14 cellular contexts compared by ENCODE assay signal in the genomic region with DNA sequence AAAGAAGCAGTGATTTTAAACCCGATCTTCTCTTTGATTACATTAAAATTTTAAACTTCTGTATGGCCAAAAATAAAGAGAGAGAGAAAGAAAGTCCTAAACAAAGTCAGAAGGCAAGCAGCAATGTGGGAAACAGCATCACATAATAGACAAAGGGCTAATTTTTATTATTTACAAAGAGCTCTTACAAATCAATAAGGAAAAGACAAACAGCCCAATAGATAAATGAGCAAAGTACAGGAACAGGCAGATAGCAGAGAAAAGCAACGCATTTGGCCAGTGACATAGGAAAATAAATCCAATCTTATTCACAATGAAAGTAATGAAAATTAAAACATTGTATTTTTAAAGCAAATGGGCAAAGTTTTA.
DNase-seq lines count a peak whose midpoint lies in the region; ATAC-seq and TF ChIP-seq lines count a peak whose summit lies in the region.
"Had no signal": no experiment of that assay in that cellular context is flagged by ENCODE, and none has a peak within 500 bp of the region (broad histone marks: within the 10 kb centered on the region; RNA-seq: fewer than 3 reads in every experiment).

No MANE protein-coding gene starts in this region.

- H3K36me3 ChIP-seq in hepatocyte (replicated peaks; ENCODE audit: insufficient read depth, low read depth) (no peaks in the 10 kb centered on the region), liver (ENCODE audit: control insufficient read depth in 4 of 4, insufficient read depth in 3 of 4, low read depth in 1 of 4, low read length in 3 of 4) (no peaks in the 10 kb centered on the region)

- H3K27me3 ChIP-seq in hepatocyte (no peaks in the 10 kb centered on the region), liver (ENCODE audit: control insufficient read depth in 4 of 4, insufficient read depth in 4 of 4, low read length in 3 of 4) (no peaks in the 10 kb centered on the region)

- TF ChIP-seq RAD21 in liver (IDR thresholded peaks at IDR 0.05) = peak; percentile 24 to 53

- no peaks in the 10 kb centered on the region for H3K79me2 ChIP-seq in hepatocyte

- no peaks in the 10 kb centered on the region for H3K4me1 ChIP-seq in hepatocyte (ENCODE audit: insufficient read depth)
- peaks cover 7 to 50% (median 41%) of the 10 kb centered on the region in 4 donors for H3K4me1 ChIP-seq in liver (ENCODE audit: control insufficient read depth in 4 of 4, insufficient read depth in 4 of 4, low read length in 3 of 4)

- H2AFZ ChIP-seq in hepatocyte = no peak overlapping the region

- H3K9me3 ChIP-seq in hepatocyte (ENCODE audit: low read depth) (no peaks in the 10 kb centered on the region), liver (ENCODE audit: control insufficient read depth in 4 of 4, low read length in 3 of 4) (no peaks in the 10 kb centered on the region)

- H3K4me3 ChIP-seq in hepatocyte (no peak overlapping the region), liver (ENCODE audit: low read depth in 1 of 3, low read length in 3 of 3) (peak overlapping the region in 1 of 3 donors; percentile 6)
- H3K4me3 ChIP-seq: GM12878, GM23338 had no signal

- peak overlapping the region in 1 of 2 donors; percentile 50 for H3K9ac ChIP-seq in liver (ENCODE audit: low read depth in 1 of 2, low read length in 2 of 2)

- TF ChIP-seq CTCF in hepatocyte (IDR thresholded peaks at IDR 0.05; ENCODE audit: poor library complexity) (no peak), liver (IDR thresholded peaks at IDR 0.05; ENCODE audit: low read depth, low read length, missing input control) (no peak)

- peak overlapping the region; percentile 39 for H3K4me2 ChIP-seq in hepatocyte
- H3K4me2 ChIP-seq: GM23338 had no signal

- H3K27ac ChIP-seq in caudate nucleus (ENCODE audit: low read depth, low read length) = peak overlapping the region; percentile 94
- H3K27ac ChIP-seq in hepatocyte = peak overlapping the region; percentile 29
- peak overlapping the region; percentile 67 to 78 for H3K27ac ChIP-seq in liver (ENCODE audit: low read depth in 1 of 2, low read length in 2 of 2)
- H3K27ac ChIP-seq in substantia nigra (ENCODE audit: low read depth, low read length, poor library complexity, severe bottlenecking) = peak overlapping the region; percentile 86

- 52% methylated on average over 2 of the region's 2 CpGs for WGBS in hepatocyte (ENCODE audit: low lambda C conversion rate, missing lambda C conversion rate)
- 18% methylated on average over 2 of the region's 2 CpGs for WGBS in liver

- no peaks in the 10 kb centered on the region for H4K20me1 ChIP-seq in hepatocyte (ENCODE audit: insufficient read depth, poor library complexity, severe bottlenecking)

- DNase-seq in caudate nucleus (lab: John Stamatoyannopoulos, UW) (peak in 1 of 61 donors; percentile 9), hepatocyte (ENCODE audit: low spot score) (no peak), substantia nigra (lab: John Stamatoyannopoulos, UW) (no peak), NCI-H526 (lab: John Stamatoyannopoulos, UW) (no peak), HuH-7.5 (ENCODE audit: low spot score) (no peak)
- no peak for DNase-seq in stimulated activated naive CD4-positive, alpha-beta T cell treated with Interleukin-2 at 50 U/mL for 16 hours (lab: John Stamatoyannopoulos, UW)
- DNase-seq: ACHN; CD4-positive, alpha-beta T cell; DMS79; H7 had no signal

- no peaks in the 10 kb centered on the region for H3K9me2 ChIP-seq in hepatocyte (replicated peaks; ENCODE audit: insufficient read depth)

- no peak for ATAC-seq in HG02973 (IDR thresholded peaks at IDR 0.05; ENCODE audit: unreplicated experiment)
- ATAC-seq: GM12878, GM23338 had no signal

TF ChIP-seq in liver, 16 proteins besides CTCF, POLR2A, EP300 and RAD21:
- TF ChIP-seq HNF4A (conservative IDR thresholded peaks at IDR 0.05) = peak; percentile 84
- TF ChIP-seq, protein P1, sequence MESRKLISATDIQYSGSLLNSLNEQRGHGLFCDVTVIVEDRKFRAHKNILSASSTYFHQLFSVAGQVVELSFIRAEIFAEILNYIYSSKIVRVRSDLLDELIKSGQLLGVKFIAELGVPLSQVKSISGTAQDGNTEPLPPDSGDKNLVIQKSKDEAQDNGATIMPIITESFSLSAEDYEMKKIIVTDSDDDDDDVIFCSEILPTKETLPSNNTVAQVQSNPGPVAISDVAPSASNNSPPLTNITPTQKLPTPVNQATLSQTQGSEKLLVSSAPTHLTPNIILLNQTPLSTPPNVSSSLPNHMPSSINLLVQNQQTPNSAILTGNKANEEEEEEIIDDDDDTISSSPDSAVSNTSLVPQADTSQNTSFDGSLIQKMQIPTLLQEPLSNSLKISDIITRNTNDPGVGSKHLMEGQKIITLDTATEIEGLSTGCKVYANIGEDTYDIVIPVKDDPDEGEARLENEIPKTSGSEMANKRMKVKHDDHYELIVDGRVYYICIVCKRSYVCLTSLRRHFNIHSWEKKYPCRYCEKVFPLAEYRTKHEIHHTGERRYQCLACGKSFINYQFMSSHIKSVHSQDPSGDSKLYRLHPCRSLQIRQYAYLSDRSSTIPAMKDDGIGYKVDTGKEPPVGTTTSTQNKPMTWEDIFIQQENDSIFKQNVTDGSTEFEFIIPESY (IDR thresholded peaks at IDR 0.05) = no peak
- no peak for TF ChIP-seq GABPA (IDR thresholded peaks at IDR 0.05 in 1 of 2, conservative IDR thresholded peaks at IDR 0.05 in 1 of 2)
- TF ChIP-seq EGR1 (IDR thresholded peaks at IDR 0.05; ENCODE audit: low read depth in 2 of 2) = no peak
- TF ChIP-seq RXRA (IDR thresholded peaks at IDR 0.05) = peak; percentile 41 to 56
- TF ChIP-seq NR2F2 (IDR thresholded peaks at IDR 0.05) = no peak
- TF ChIP-seq, protein P2, sequence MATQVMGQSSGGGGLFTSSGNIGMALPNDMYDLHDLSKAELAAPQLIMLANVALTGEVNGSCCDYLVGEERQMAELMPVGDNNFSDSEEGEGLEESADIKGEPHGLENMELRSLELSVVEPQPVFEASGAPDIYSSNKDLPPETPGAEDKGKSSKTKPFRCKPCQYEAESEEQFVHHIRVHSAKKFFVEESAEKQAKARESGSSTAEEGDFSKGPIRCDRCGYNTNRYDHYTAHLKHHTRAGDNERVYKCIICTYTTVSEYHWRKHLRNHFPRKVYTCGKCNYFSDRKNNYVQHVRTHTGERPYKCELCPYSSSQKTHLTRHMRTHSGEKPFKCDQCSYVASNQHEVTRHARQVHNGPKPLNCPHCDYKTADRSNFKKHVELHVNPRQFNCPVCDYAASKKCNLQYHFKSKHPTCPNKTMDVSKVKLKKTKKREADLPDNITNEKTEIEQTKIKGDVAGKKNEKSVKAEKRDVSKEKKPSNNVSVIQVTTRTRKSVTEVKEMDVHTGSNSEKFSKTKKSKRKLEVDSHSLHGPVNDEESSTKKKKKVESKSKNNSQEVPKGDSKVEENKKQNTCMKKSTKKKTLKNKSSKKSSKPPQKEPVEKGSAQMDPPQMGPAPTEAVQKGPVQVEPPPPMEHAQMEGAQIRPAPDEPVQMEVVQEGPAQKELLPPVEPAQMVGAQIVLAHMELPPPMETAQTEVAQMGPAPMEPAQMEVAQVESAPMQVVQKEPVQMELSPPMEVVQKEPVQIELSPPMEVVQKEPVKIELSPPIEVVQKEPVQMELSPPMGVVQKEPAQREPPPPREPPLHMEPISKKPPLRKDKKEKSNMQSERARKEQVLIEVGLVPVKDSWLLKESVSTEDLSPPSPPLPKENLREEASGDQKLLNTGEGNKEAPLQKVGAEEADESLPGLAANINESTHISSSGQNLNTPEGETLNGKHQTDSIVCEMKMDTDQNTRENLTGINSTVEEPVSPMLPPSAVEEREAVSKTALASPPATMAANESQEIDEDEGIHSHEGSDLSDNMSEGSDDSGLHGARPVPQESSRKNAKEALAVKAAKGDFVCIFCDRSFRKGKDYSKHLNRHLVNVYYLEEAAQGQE (IDR thresholded peaks at IDR 0.05) = no peak
- TF ChIP-seq TAF1 (conservative IDR thresholded peaks at IDR 0.05) = no peak
- TF ChIP-seq, protein P3, sequence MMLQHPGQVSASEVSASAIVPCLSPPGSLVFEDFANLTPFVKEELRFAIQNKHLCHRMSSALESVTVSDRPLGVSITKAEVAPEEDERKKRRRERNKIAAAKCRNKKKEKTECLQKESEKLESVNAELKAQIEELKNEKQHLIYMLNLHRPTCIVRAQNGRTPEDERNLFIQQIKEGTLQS (IDR thresholded peaks at IDR 0.05) = peak; percentile 29
- TF ChIP-seq HNF4G (IDR thresholded peaks at IDR 0.05) = peak; percentile 60
- TF ChIP-seq, protein P4, sequence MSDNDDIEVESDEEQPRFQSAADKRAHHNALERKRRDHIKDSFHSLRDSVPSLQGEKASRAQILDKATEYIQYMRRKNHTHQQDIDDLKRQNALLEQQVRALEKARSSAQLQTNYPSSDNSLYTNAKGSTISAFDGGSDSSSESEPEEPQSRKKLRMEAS (IDR thresholded peaks at IDR 0.05) = no peak
- peak; percentile 85 for TF ChIP-seq SP1 (IDR thresholded peaks at IDR 0.05)
- TF ChIP-seq FOXA2 (IDR thresholded peaks at IDR 0.05) = peak; percentile 65
- no peak for TF ChIP-seq YY1 (IDR thresholded peaks at IDR 0.05)
- peak; percentile 27 to 33 for TF ChIP-seq JUND (IDR thresholded peaks at IDR 0.05)
- TF ChIP-seq FOXA1 (IDR thresholded peaks at IDR 0.05) = peak; percentile 23

Comparison
In these comparisons a context has a peak if more than half of its experiments do, and no peak if none do; other contexts are left out.
1. H3K27ac ChIP-seq: peak in every context shown above with its lines; median percentile 94 in caudate nucleus; 86 in substantia nigra; 72 in liver; 29 in hepatocyte.